19 cellular contexts compared by ENCODE assay signal in genomic region chr11:36412781-36413383, GRCh38.
A peak's percentile ranks its signal among the peaks of the same experiment; 100 is the strongest.
DNase-seq lines count a peak whose midpoint lies in the region.
"Had no signal": no experiment of that assay in that cellular context is flagged by ENCODE, and none has a peak within 500 bp of the region (broad histone marks: within the 10 kb centered on the region; RNA-seq: fewer than 3 reads in every experiment).

No MANE protein-coding gene starts in this region.

- peak overlapping the region; percentile 78 to 95 (median 82) for H3K27ac Mint-ChIP-seq in CD8-positive, alpha-beta memory T cell

- POLR2A ChIA-PET in CD8-positive, alpha-beta memory T cell (lab: Charles Lee), result interaction anchor here (0.7 kb wide), 1 partner anchor 14 kb away, joined by 3 read pairs; no protein-coding TSS in a partner anchor

- no peak for DNase-seq in CD8-positive, alpha-beta memory T cell
- peak; percentile 70 for DNase-seq in adipocyte (ENCODE audit: low read depth)
- DNase-seq in fibroblast of peridontal ligament (ENCODE audit: extremely low read depth), result peak; percentile 39
- DNase-seq in skeletal muscle cell (ENCODE audit: low read depth), result peak; percentile 26
- DNase-seq in DMS 273 (lab: John Stamatoyannopoulos, UW; ENCODE audit: unreplicated experiment), result no peak
- no peak for DNase-seq in NCI-H226
- no peak for DNase-seq in NCI-H1105 treated with DMSO at 0.1 percent for 48 hours (lab: John Stamatoyannopoulos, UW)
- DNase-seq: activated CD8-positive, alpha-beta memory T cell treated with anti-CD3 and anti-CD28 coated beads for 24 hours; activated effector memory CD4-positive, alpha-beta T cell treated with anti-CD3 and anti-CD28 coated beads, Interleukin-2, amount 50 U/mL, for 16 hours; effector CD8-positive, alpha-beta T cell; foreskin keratinocyte; Kasumi-1; NCI-H187 treated with DMSO at 0.1 percent for 48 hours; NCI-H510A treated with DMSO at 0.1 percent for 48 hours; retina; stimulated activated CD4-positive, alpha-beta T cell treated with anti-CD3 and anti-CD28 coated beads, Interleukin-1b, Interleukin-23, amount 100 ng/mL, for 48 hours had no signal

- H3K36me3 Mint-ChIP-seq in CD8-positive, alpha-beta memory T cell, result peaks cover 9 to 60% (median 17%) of the 10 kb centered on the region in 3 donors

- peaks cover 78 to 84% (median 82%) of the 10 kb centered on the region in 3 donors for H3K4me1 Mint-ChIP-seq in CD8-positive, alpha-beta memory T cell

- peaks cover 0 to 3% of the 10 kb centered on the region in 2 donors for H3K27me3 Mint-ChIP-seq in CD8-positive, alpha-beta memory T cell

- no peaks in the 10 kb centered on the region for H3K36me3 ChIP-seq in CD8-positive, alpha-beta memory T cell (ENCODE audit: insufficient read depth, low read length)
- H3K36me3 ChIP-seq in adipocyte (ENCODE audit: control insufficient read depth, insufficient read depth, low read length, severe bottlenecking), result no peaks in the 10 kb centered on the region
- H3K36me3 ChIP-seq: ascending aorta, thoracic aorta had no signal

- peaks cover 61% of the 10 kb centered on the region for H3K4me1 ChIP-seq in CD8-positive, alpha-beta memory T cell (ENCODE audit: insufficient read depth, low read length)
- no peaks in the 10 kb centered on the region for H3K4me1 ChIP-seq in adipocyte (ENCODE audit: control insufficient read depth, insufficient read depth, low read length)
- H3K4me1 ChIP-seq: ascending aorta, foreskin keratinocyte had no signal

- CTCF ChIA-PET in CD8-positive, alpha-beta memory T cell (lab: Charles Lee), result interaction anchor here (1.1 to 3.3 kb wide), 3 partner anchors 11 to 60 kb away, joined by 3 to 21 read pairs (median 8); no protein-coding TSS in a partner anchor

- peak overlapping the region in 4 of 7 donors; percentile 20 to 54 (median 27) for H3K4me3 Mint-ChIP-seq in CD8-positive, alpha-beta memory T cell

- no peak overlapping the region for H3K4me3 ChIP-seq in CD8-positive, alpha-beta memory T cell (ENCODE audit: low read length)
- no peak overlapping the region for H3K4me3 ChIP-seq in adipocyte (ENCODE audit: low read length)
- no peak overlapping the region for H3K4me3 ChIP-seq in skeletal muscle cell (ENCODE audit: low read depth, low read length)
- H3K4me3 ChIP-seq: ascending aorta, thoracic aorta had no signal

- peaks cover 0 to 3% (median 0%) of the 10 kb centered on the region in 5 donors for H3K9me3 Mint-ChIP-seq in CD8-positive, alpha-beta memory T cell

- H3K9me3 ChIP-seq in CD8-positive, alpha-beta memory T cell (ENCODE audit: low read length), result no peaks in the 10 kb centered on the region
- peaks cover 3% of the 10 kb centered on the region for H3K9me3 ChIP-seq in adipocyte (ENCODE audit: control insufficient read depth, low read length)
- H3K9me3 ChIP-seq: ascending aorta, thoracic aorta had no signal

- H3K27ac ChIP-seq in CD8-positive, alpha-beta memory T cell (ENCODE audit: low read depth, low read length), result no peak overlapping the region
- H3K27ac ChIP-seq: ascending aorta, C4-2B, foreskin keratinocyte, thoracic aorta had no signal

- no peak overlapping the region for H3K9ac ChIP-seq in adipocyte (ENCODE audit: low read length)

- no peaks in the 10 kb centered on the region for H3K27me3 ChIP-seq in CD8-positive, alpha-beta memory T cell (ENCODE audit: insufficient read depth, low read length, poor library complexity, severe bottlenecking)
- H3K27me3 ChIP-seq in adipocyte (replicated peaks; ENCODE audit: control insufficient read depth, insufficient read depth, low read length), result peaks cover 16% of the 10 kb centered on the region
- H3K27me3 ChIP-seq: ascending aorta, foreskin keratinocyte had no signal

Comparison
In these comparisons a context has a peak if more than half of its experiments do, and no peak if none do; other contexts are left out.
1. DNase-seq: peak in adipocyte (single experiment), fibroblast of peridontal ligament (single experiment) and skeletal muscle cell (single experiment); none in CD8-positive, alpha-beta memory T cell (0 of 5), DMS 273 (single experiment), NCI-H226 (single experiment) and NCI-H1105 treated with DMSO at 0.1 percent for 48 hours (single experiment).